8 cellular contexts compared by ENCODE assay signal in genomic region chr9:127223810-127224177, GRCh38. TPM values are rescaled to one million over a fixed set of nuclear protein-coding genes. Genes with fewer than 3 reads are reported as not detected.
DNase-seq lines count a peak whose midpoint lies in the region; ATAC-seq and TF ChIP-seq lines count a peak whose summit lies in the region.

No MANE protein-coding gene starts in this region.

- H3K4me1 ChIP-seq in DOHH2 (ENCODE audit: control insufficient read depth, low read length) (peaks cover 26% of the 10 kb centered on the region), Panc1 (ENCODE audit: control insufficient read depth, insufficient read depth, low read length) (peaks cover 3% of the 10 kb centered on the region), esophagus squamous epithelium (peaks cover 13 to 27% (median 13%) of the 10 kb centered on the region in 3 donors), trophoblast cell (ENCODE audit: control insufficient read depth in 1 of 2, insufficient read depth in 2 of 2, low read length in 2 of 2) (peaks cover 3 to 15% of the 10 kb centered on the region in 2 experiments)

- no peak overlapping the region for H3K9ac ChIP-seq in trophoblast cell (ENCODE audit: low read length)

- H3K4ac ChIP-seq in trophoblast cell (ENCODE audit: low read depth, low read length): no peak overlapping the region

- peaks cover 6% of the 10 kb centered on the region for H3K79me1 ChIP-seq in trophoblast cell (ENCODE audit: low read length)

- H4K91ac ChIP-seq in trophoblast cell (ENCODE audit: low read depth, low read length): no peak overlapping the region

- H2AFZ ChIP-seq in trophoblast cell (ENCODE audit: insufficient read depth, low read length, poor library complexity): no peak overlapping the region

- no peaks in the 10 kb centered on the region for H4K20me1 ChIP-seq in DOHH2 (ENCODE audit: control insufficient read depth, insufficient read depth, low read depth, low read length)

- intact Hi-C loops in Panc1 (cut with micrococcal nuclease; ENCODE audit: unreplicated experiment): no loop called here
- intact Hi-C loops in esophagus squamous epithelium (cut with DNase I): loop anchor here (10.0 kb wide), 1 partner anchor 171 kb away; the partner anchor contains the start of gene SLC2A8

- POLR2A ChIA-PET in Panc1 (lab: Charles Lee): interaction anchor here (0.6 kb wide), 1 partner anchor 173 kb away, joined by 3 read pairs; the partner anchor contains the start of gene SLC2A8

- H4K12ac ChIP-seq in trophoblast cell (ENCODE audit: low read depth, low read length): no peak overlapping the region

- ATAC-seq in Panc1 (peak; percentile 12), HG03442 (IDR thresholded peaks at IDR 0.05; ENCODE audit: unreplicated experiment) (no peak), GM18519 (IDR thresholded peaks at IDR 0.05; ENCODE audit: low FRiP score, unreplicated experiment) (no peak)

- BruUV-seq in Panc1 (replicated peaks; lab: Mats Ljungman, UMichigan): no TSS peak

- no peak overlapping the region for H4K8ac ChIP-seq in trophoblast cell (ENCODE audit: low read depth, low read length)

- WGBS in esophagus squamous epithelium, 2 donors: 14 to 50% methylated on average over 1 to 4 of the region's 8 CpGs
- WGBS in trophoblast cell (ENCODE audit: extremely low coverage, insufficient coverage, insufficient read length): no CpG with 5 or more reads among the region's 8 CpGs

- no peak overlapping the region for H3K27ac ChIP-seq in DOHH2 (ENCODE audit: low read depth, low read length)
- no peak overlapping the region; the same call in 1 of the 2 replicates for H3K27ac ChIP-seq in Panc1 (ENCODE audit: low read length)
- H3K27ac ChIP-seq in esophagus squamous epithelium: peak overlapping the region in 3 of 4 donors; percentile 83 to 90 (median 90)
- no peak overlapping the region for H3K27ac ChIP-seq in trophoblast cell (ENCODE audit: low read depth, low read length)

- H3K23ac ChIP-seq in trophoblast cell (ENCODE audit: low read length): no peak overlapping the region

- H2BK12ac ChIP-seq in trophoblast cell (ENCODE audit: low read length): no peak overlapping the region

- H3K27me3 ChIP-seq in DOHH2 (ENCODE audit: control insufficient read depth, low read length) (peaks cover 38% of the 10 kb centered on the region), Panc1 (ENCODE audit: control insufficient read depth, insufficient read depth, low read length) (no peaks in the 10 kb centered on the region), esophagus squamous epithelium (no peaks in the 10 kb centered on the region), trophoblast cell (ENCODE audit: insufficient read depth, low read length) (peaks cover 6% of the 10 kb centered on the region)

- H2AK5ac ChIP-seq in trophoblast cell (ENCODE audit: low read length): no peak overlapping the region

- H2BK120ac ChIP-seq in trophoblast cell (ENCODE audit: insufficient read depth, low read length, poor library complexity): no peak overlapping the region

- H3K36me3 ChIP-seq in DOHH2 (ENCODE audit: control insufficient read depth, low read length): no peaks in the 10 kb centered on the region
- no peaks in the 10 kb centered on the region for H3K36me3 ChIP-seq in Panc1 (ENCODE audit: control insufficient read depth, insufficient read depth, low read length)
- no peaks in the 10 kb centered on the region for H3K36me3 ChIP-seq in esophagus squamous epithelium
- H3K36me3 ChIP-seq in trophoblast cell (ENCODE audit: control insufficient read depth in 1 of 2, insufficient read depth in 2 of 2, low read length in 2 of 2): no peaks in the 10 kb centered on the region

- no peak overlapping the region for H2BK5ac ChIP-seq in trophoblast cell (ENCODE audit: low read depth, low read length, poor library complexity)

- TF ChIP-seq CTCF in DOHH2 (IDR thresholded peaks at IDR 0.05; ENCODE audit: low read depth, low read length, poor library complexity, severe bottlenecking) (no peak), Panc1 (IDR thresholded peaks at IDR 0.05) (peak; percentile 47; the same call in 1 of the 2 replicates), esophagus squamous epithelium (IDR thresholded peaks at IDR 0.05) (no peak)

- no peak for TF ChIP-seq POLR2A in esophagus squamous epithelium (IDR thresholded peaks at IDR 0.05)

- H3K9me3 ChIP-seq in DOHH2 (ENCODE audit: control insufficient read depth, insufficient read depth, low read length) (no peaks in the 10 kb centered on the region), Panc1 (ENCODE audit: control insufficient read depth, insufficient read depth, low read depth, low read length) (no peaks in the 10 kb centered on the region), esophagus squamous epithelium (no peaks in the 10 kb centered on the region), trophoblast cell (ENCODE audit: insufficient read depth, low read depth, low read length) (peaks cover 4% of the 10 kb centered on the region)

- no peaks in the 10 kb centered on the region for H3K9me2 ChIP-seq in DOHH2 (replicated peaks; ENCODE audit: control insufficient read depth, low read length)

- H3K4me2 ChIP-seq in DOHH2 (ENCODE audit: low read length): peak overlapping the region; percentile 94
- H3K4me2 ChIP-seq in trophoblast cell (ENCODE audit: low read length): peak overlapping the region; percentile 85

- CTCF ChIA-PET in Panc1 (lab: Charles Lee): interaction anchor here (0.9 kb wide), 1 partner anchor 106 kb away, joined by 3 read pairs; no protein-coding TSS in a partner anchor

- no peak for DNase-seq in Panc1 (ENCODE audit: low read depth, low spot score)
- no peak for DNase-seq in esophagus squamous epithelium (lab: John Stamatoyannopoulos, UW)
- no peak for DNase-seq in trophoblast cell
- DNase-seq in NCI-H1105 (lab: John Stamatoyannopoulos, UW): no peak
- no peak for DNase-seq in activated gamma-delta T cell treated with Interleukin-2 at 50 U/mL for 16 hours

- H3K4me3 ChIP-seq in DOHH2 (ENCODE audit: low read length) (peak overlapping the region; percentile 79), Panc1 (ENCODE audit: low read depth in 2 of 2, low read length in 2 of 2) (peak overlapping the region; percentile 59 to 62), esophagus squamous epithelium (peak overlapping the region; percentile 56 to 91 (median 81)), trophoblast cell (ENCODE audit: low read depth, low read length) (peak overlapping the region; percentile 21)

- no peak overlapping the region for H3K18ac ChIP-seq in trophoblast cell (ENCODE audit: low read length)

- no peaks in the 10 kb centered on the region for H3F3A ChIP-seq in DOHH2 (ENCODE audit: control insufficient read depth, insufficient read depth)

- no peaks in the 10 kb centered on the region for H3K79me2 ChIP-seq in DOHH2 (ENCODE audit: control insufficient read depth, low read length)
- H3K79me2 ChIP-seq in trophoblast cell (ENCODE audit: control insufficient read depth, insufficient read depth, low read length, poor library complexity): peaks cover 2% of the 10 kb centered on the region

- in situ Hi-C loops in Panc1 (cut with HindIII; ENCODE audit: low pct_unique_long_range_greater_than_20kb, low sequenced_read_pairs): no loop called here

- H3K14ac ChIP-seq in trophoblast cell (ENCODE audit: low read length): no peak overlapping the region

RNA-seq across cellular contexts. Expression of gene GARNL3, which starts 40.8 kb away (rescaled TPM):
- 11.5 TPM for total RNA-seq in Panc1 (2021; ENCODE audit: unreplicated experiment)
- polyA plus RNA-seq in Panc1 (2012; ENCODE audit: insufficient read length): 5.1 TPM
- 10 to 100 TPM in 1 of 4 donors, 1 to 10 TPM in 3; 1.1 to 22.9 (median 8.2) TPM for total RNA-seq in esophagus squamous epithelium
- 2.8 and 3.1 TPM in 2 replicates for polyA plus RNA-seq in trophoblast cell (2013)

Comparison
In these comparisons a context has a peak if more than half of its experiments do, and no peak if none do; other contexts are left out.
1. H3K27ac ChIP-seq: peak in esophagus squamous epithelium (3 of 4); none in DOHH2 (single experiment), Panc1 (single experiment) and trophoblast cell (single experiment).
2. H3K4me3 ChIP-seq: peak in every context shown above with its lines; median percentile 81 in esophagus squamous epithelium; 79 in DOHH2; 60 in Panc1; 21 in trophoblast cell.